24 cellular contexts compared by ENCODE assay signal in the genomic region with DNA sequence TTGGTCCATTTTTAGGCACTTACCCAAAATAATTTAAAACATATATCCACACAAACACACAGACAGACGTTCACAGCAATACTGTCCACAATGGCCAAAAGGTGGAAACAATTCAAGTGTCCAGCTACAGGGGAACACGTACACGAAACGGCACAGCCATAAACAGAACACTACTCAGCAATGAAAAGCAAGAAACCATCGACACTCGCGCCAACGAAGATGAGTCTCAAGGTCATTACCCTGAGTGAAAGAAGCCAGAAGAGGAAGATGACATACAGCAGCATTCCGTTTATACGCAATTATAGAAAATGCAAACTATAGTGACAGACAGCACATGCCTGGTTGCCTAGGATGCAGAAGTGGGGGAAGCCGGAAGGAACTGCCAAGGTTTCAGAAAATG.
"Had no signal": no experiment of that assay in that cellular context is flagged by ENCODE, and none has a peak within 500 bp of the region (broad histone marks: within the 10 kb centered on the region; RNA-seq: fewer than 3 reads in every experiment).

No MANE protein-coding gene starts in this region.

- H3K27ac ChIP-seq: Peyer's patch, RWPE1, SJCRH30 had no signal

- H3K9me3 Mint-ChIP-seq: activated CD8-positive, alpha-beta T cell treated with anti-CD3 and anti-CD28 coated beads for 36 hours; activated naive CD4-positive, alpha-beta T cell treated with anti-CD3 and anti-CD28 coated beads, Interleukin-2, amount 10 ng/mL, durations not matched to agents 7 days and 5 days; activated naive CD8-positive, alpha-beta T cell treated with anti-CD3 and anti-CD28 coated beads for 36 hours; activated T-cell treated with anti-CD3 and anti-CD28 coated beads, Interleukin-2, amount 50 U/mL, for 72 hours; activated T-helper 2 cell treated with anti-CD3 and anti-CD28 coated beads, Interferon-gamma antibody, Interleukin-2, Interleukin-4, amounts not matched to agents 10 μg/mL and 5 μg/mL and 100 μg/mL, durations not matched to agents 14 hours and 24 hours and 36 hours had no signal

- H3K4me1 ChIP-seq: Peyer's patch, SJCRH30 had no signal

- H3K4me3 Mint-ChIP-seq: activated CD8-positive, alpha-beta T cell treated with anti-CD3 and anti-CD28 coated beads for 36 hours; activated naive CD4-positive, alpha-beta T cell treated with anti-CD3 and anti-CD28 coated beads, Interleukin-2, amount 10 ng/mL, durations not matched to agents 7 days and 5 days; activated naive CD8-positive, alpha-beta T cell treated with anti-CD3 and anti-CD28 coated beads for 36 hours; activated T-cell treated with anti-CD3 and anti-CD28 coated beads, Interleukin-2, amount 50 U/mL, for 72 hours had no signal

- H3K9me3 ChIP-seq: MG63, Peyer's patch, SJCRH30, SK-N-SH had no signal

- ATAC-seq: activated CD4-positive, CD25-positive, alpha-beta regulatory T cell treated with anti-CD3 and anti-CD28 coated beads, Interleukin-2, amount 50 U/mL, for 24 hours; activated CD8-positive, alpha-beta T cell treated with anti-CD3 and anti-CD28 coated beads for 36 hours; activated T-cell treated with anti-CD3 and anti-CD28 coated beads, Interleukin-2, amount 50 U/mL, for 72 hours had no signal

- H3K27me3 Mint-ChIP-seq: activated CD8-positive, alpha-beta T cell treated with anti-CD3 and anti-CD28 coated beads for 36 hours; activated naive CD4-positive, alpha-beta T cell treated with anti-CD3 and anti-CD28 coated beads, Interleukin-2, amount 10 ng/mL, durations not matched to agents 7 days and 5 days; activated naive CD8-positive, alpha-beta T cell treated with anti-CD3 and anti-CD28 coated beads for 36 hours had no signal

- H3K4me3 ChIP-seq: MG63, Peyer's patch, SJCRH30 had no signal

- H3K4me1 Mint-ChIP-seq: activated naive CD8-positive, alpha-beta T cell treated with anti-CD3 and anti-CD28 coated beads for 36 hours had no signal

- H3K36me3 Mint-ChIP-seq: activated naive CD4-positive, alpha-beta T cell treated with anti-CD3 and anti-CD28 coated beads, Interleukin-2, amount 10 ng/mL, durations not matched to agents 7 days and 5 days; activated naive CD8-positive, alpha-beta T cell treated with anti-CD3 and anti-CD28 coated beads for 36 hours had no signal

- H3K36me3 ChIP-seq: MG63, Peyer's patch, SJCRH30 had no signal

- H3K27me3 ChIP-seq: MG63, Peyer's patch, SJCRH30 had no signal

- DNase-seq: activated CD4-positive, alpha-beta T cell treated with anti-CD3 and anti-CD28 coated beads for 4 hours; activated CD8-positive, alpha-beta memory T cell treated with anti-CD3 and anti-CD28 coated beads, Interleukin-2, amount 50 U/mL, for 4 hours; activated CD8-positive, alpha-beta T cell treated with anti-CD3 and anti-CD28 coated beads for 36 hours; activated gamma-delta T cell treated with Interleukin-2 at 50 U/mL for 16 hours; activated naive CD4-positive, alpha-beta T cell treated with anti-CD3 and anti-CD28 coated beads, Interleukin-2, amount 10 ng/mL, durations not matched to agents 7 days and 5 days; activated naive CD8-positive, alpha-beta T cell treated with anti-CD3 and anti-CD28 coated beads for 36 hours; activated T-cell treated with anti-CD3 and anti-CD28 coated beads, Interleukin-2, amount 50 U/mL, for 72 hours; anterior cingulate cortex; caudate nucleus; MG63; NCI-H1105; NCI-H1436; NCI-H1694 treated with DMSO at 0.1 percent for 48 hours; NCI-H2029 treated with DMSO at 0.1 percent for 48 hours; NCI-H510A treated with DMSO at 0.1 percent for 48 hours; NCI-H69; NK-92 treated with Interleukin-12 subunit alpha and Interleukin-12 subunit beta, amount 100 ng/mL, for 24 hours; Peyer's patch; SJCRH30; SK-N-SH; T-helper 1 cell had no signal

- H3K27ac Mint-ChIP-seq: activated CD8-positive, alpha-beta T cell treated with anti-CD3 and anti-CD28 coated beads for 36 hours; activated naive CD4-positive, alpha-beta T cell treated with anti-CD3 and anti-CD28 coated beads, Interleukin-2, amount 10 ng/mL, durations not matched to agents 7 days and 5 days; activated naive CD8-positive, alpha-beta T cell treated with anti-CD3 and anti-CD28 coated beads for 36 hours; activated T-cell treated with anti-CD3 and anti-CD28 coated beads, Interleukin-2, amount 50 U/mL, for 72 hours; activated T-helper 2 cell treated with anti-CD3 and anti-CD28 coated beads, Interferon-gamma antibody, Interleukin-2, Interleukin-4, amounts not matched to agents 10 μg/mL and 5 μg/mL and 100 μg/mL, durations not matched to agents 14 hours and 24 hours and 36 hours had no signal
